In the genomic region with DNA sequence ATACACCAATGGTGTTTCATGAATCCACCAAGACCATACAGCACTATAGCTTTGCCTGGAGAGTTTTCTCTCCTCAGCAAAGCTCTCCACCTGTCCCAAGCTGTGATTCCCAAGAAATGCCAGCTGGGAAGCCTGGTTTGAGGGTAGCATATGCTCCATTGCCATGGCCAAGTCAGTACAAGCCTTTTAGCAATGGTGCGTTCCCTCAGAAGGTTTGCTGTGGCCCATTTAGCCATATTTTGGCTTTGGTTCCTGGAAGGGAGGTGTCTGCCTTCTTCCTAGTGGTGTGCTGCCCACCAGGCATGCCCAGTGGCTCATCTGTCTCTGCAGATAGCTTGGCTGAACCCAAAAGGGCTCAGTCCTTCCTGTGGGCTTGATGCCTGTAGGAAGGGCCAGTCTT, we compare ENCODE assay signal across 22 cellular contexts.
"Had no signal": no experiment of that assay in that cellular context is flagged by ENCODE, and none has a peak within 500 bp of the region (broad histone marks: within the 10 kb centered on the region; RNA-seq: fewer than 3 reads in every experiment).

No MANE protein-coding gene starts in this region.

- DNase-seq: activated CD4-positive, alpha-beta T cell treated with anti-CD3 and anti-CD28 coated beads for 1 hour; activated CD4-positive, alpha-beta T cell treated with anti-CD3 and anti-CD28 coated beads, Interleukin-2, amount 50 U/mL, for 1 hour; activated CD8-positive, alpha-beta T cell treated with anti-CD3 and anti-CD28 coated beads, Interleukin-2, amount 10 ng/mL, durations not matched to agents 7 days and 5 days; aorta; brain microvascular endothelial cell; colonic mucosa; esophagus squamous epithelium; gastrocnemius medialis; hypothalamus; left ventricle myocardium inferior; pancreas; right cardiac atrium; stimulated activated CD4-positive, alpha-beta T cell treated with anti-CD3 and anti-CD28 coated beads, Interleukin-4, amount 100 ng/mL, for 24 hours; stimulated activated naive CD8-positive, alpha-beta T cell treated with anti-CD3 and anti-CD28 coated beads, Interleukin-15, Interleukin-2, amounts not matched to agents 100 U/mL and 50 U/mL, for 24 hours; T-helper 9 cell had no signal

- H3K27me3 ChIP-seq: brain microvascular endothelial cell, colonic mucosa, dorsolateral prefrontal cortex, esophagus squamous epithelium, gastrocnemius medialis, pancreas, tibial nerve had no signal

- H3K4me3 ChIP-seq: colonic mucosa, dorsolateral prefrontal cortex, esophagus squamous epithelium, gastrocnemius medialis, left ventricle myocardium inferior, pancreas, tibial nerve had no signal

- H3K4me3 Mint-ChIP-seq: activated CD8-positive, alpha-beta T cell treated with anti-CD3 and anti-CD28 coated beads, Interleukin-2, amount 10 ng/mL, durations not matched to agents 7 days and 5 days; activated T-helper 17 cell treated with anti-CD3 and anti-CD28 coated beads, Interleukin-2, amount 50 U/mL, for 72 hours; mesothelial cell of epicardium; nephron had no signal

- ATAC-seq: activated CD8-positive, alpha-beta T cell treated with anti-CD3 and anti-CD28 coated beads, Interleukin-2, amount 10 ng/mL, durations not matched to agents 7 days and 5 days; activated naive CD4-positive, alpha-beta T cell treated with anti-CD3 and anti-CD28 coated beads, Interleukin-2, amount 50 U/mL, for 72 hours; activated T-helper 17 cell treated with anti-CD3 and anti-CD28 coated beads, Interleukin-2, amount 50 U/mL, for 72 hours; gastrocnemius medialis; pancreas; right cardiac atrium; stimulated activated naive CD8-positive, alpha-beta T cell treated with anti-CD3 and anti-CD28 coated beads, Interleukin-15, Interleukin-2, amounts not matched to agents 100 U/mL and 50 U/mL, for 24 hours had no signal

- H3K36me3 Mint-ChIP-seq: mesothelial cell of epicardium had no signal

- H3K27ac Mint-ChIP-seq: activated CD8-positive, alpha-beta T cell treated with anti-CD3 and anti-CD28 coated beads, Interleukin-2, amount 10 ng/mL, durations not matched to agents 7 days and 5 days; activated naive CD4-positive, alpha-beta T cell treated with anti-CD3 and anti-CD28 coated beads, Interleukin-2, amount 50 U/mL, for 72 hours; activated T-helper 17 cell treated with anti-CD3 and anti-CD28 coated beads, Interleukin-2, amount 50 U/mL, for 72 hours; mesothelial cell of epicardium; nephron had no signal

- FAIRE-seq: pancreas, urothelium cell line had no signal

- H3K27me3 Mint-ChIP-seq: activated T-helper 17 cell treated with anti-CD3 and anti-CD28 coated beads, Interleukin-2, amount 50 U/mL, for 72 hours had no signal

- H3K36me3 ChIP-seq: brain microvascular endothelial cell, colonic mucosa, esophagus squamous epithelium, gastrocnemius medialis, left ventricle myocardium inferior, pancreas had no signal

- H3K9me3 Mint-ChIP-seq: activated T-helper 17 cell treated with anti-CD3 and anti-CD28 coated beads, Interleukin-2, amount 50 U/mL, for 72 hours; mesothelial cell of epicardium; nephron had no signal

- H3K27ac ChIP-seq: brain microvascular endothelial cell, colonic mucosa, esophagus squamous epithelium, gastrocnemius medialis, left ventricle myocardium inferior, pancreas, tibial nerve had no signal

- H3K9me3 ChIP-seq: colonic mucosa, esophagus squamous epithelium, gastrocnemius medialis, left ventricle myocardium inferior, pancreas, tibial nerve had no signal
